In the genomic region with DNA sequence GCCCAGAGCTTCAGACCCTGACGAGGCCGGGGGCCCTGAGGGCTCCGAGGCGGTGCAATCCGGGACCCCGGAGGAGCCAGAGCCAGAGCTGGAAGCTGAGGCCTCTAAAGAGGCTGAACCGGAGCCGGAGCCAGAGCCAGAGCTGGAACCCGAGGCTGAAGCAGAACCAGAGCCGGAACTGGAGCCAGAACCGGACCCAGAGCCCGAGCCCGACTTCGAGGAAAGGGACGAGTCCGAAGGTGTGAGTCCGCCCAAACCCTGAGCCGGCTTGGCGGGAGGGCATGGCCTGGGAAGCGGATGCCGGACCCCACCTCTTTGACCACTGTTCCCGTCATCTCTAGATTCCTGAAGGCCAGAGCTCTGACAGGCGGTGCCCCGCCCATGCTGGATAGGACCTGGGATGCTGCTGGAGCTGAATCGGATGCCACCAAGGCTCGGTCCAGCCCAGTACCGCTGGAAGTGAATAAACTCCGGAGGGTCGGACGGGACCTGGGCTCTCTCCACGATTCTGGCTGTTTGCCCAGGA, we compare ENCODE assay signal across 6 cellular contexts.
DNase-seq lines count a peak whose midpoint lies in the region; ATAC-seq, FAIRE-seq and TF ChIP-seq lines count a peak whose summit lies in the region.

No MANE protein-coding gene starts in this region.

- no peaks in the 10 kb centered on the region for H4K20me1 ChIP-seq in MM.1S (ENCODE audit: insufficient read depth, low read length)

- H3K4me3 ChIP-seq in MM.1S (ENCODE audit: low read length): peak overlapping the region; percentile 68
- peak overlapping the region; percentile 63 to 76 for H3K4me3 ChIP-seq in duodenal mucosa (ENCODE audit: low read depth in 1 of 2, low read length in 2 of 2)
- H3K4me3 ChIP-seq in skeletal muscle cell (ENCODE audit: low read depth, low read length): peak overlapping the region; percentile 49

- H3K27ac ChIP-seq in MM.1S (ENCODE audit: low read length) (peak overlapping the region; percentile 68; the same call in 1 of the 2 replicates), duodenal mucosa (ENCODE audit: low read depth, low read length) (peak overlapping the region; percentile 71)

- ATAC-seq in GM18498 (IDR thresholded peaks at IDR 0.05; ENCODE audit: unreplicated experiment) (no peak), GM21447 (IDR thresholded peaks at IDR 0.05; ENCODE audit: unreplicated experiment) (no peak)

- H3K27me3 ChIP-seq in MM.1S (replicated peaks; ENCODE audit: insufficient read depth, low read length) (no peaks in the 10 kb centered on the region), duodenal mucosa (ENCODE audit: control insufficient read depth in 1 of 2, insufficient read depth in 2 of 2, low read length in 2 of 2) (peaks cover 0 to 3% of the 10 kb centered on the region in 2 donors)

- H3K4me1 ChIP-seq in MM.1S (ENCODE audit: low read length) (peaks cover 29% of the 10 kb centered on the region), duodenal mucosa (ENCODE audit: control insufficient read depth in 1 of 2, insufficient read depth in 2 of 2, low read length in 2 of 2) (peaks cover 33% of the 10 kb centered on the region in 2 donors)

- H3K36me3 ChIP-seq in MM.1S (replicated peaks; ENCODE audit: insufficient read depth, low read length): no peaks in the 10 kb centered on the region
- H3K36me3 ChIP-seq in duodenal mucosa (ENCODE audit: control insufficient read depth in 1 of 2, insufficient read depth in 2 of 2, low read length in 2 of 2): no peaks in the 10 kb centered on the region

- H3K9me3 ChIP-seq in MM.1S (replicated peaks; ENCODE audit: insufficient read depth, low read length) (no peaks in the 10 kb centered on the region), duodenal mucosa (ENCODE audit: control insufficient read depth in 1 of 2, low read length in 2 of 2) (no peaks in the 10 kb centered on the region)

- H3K4me2 ChIP-seq in MM.1S (ENCODE audit: low read depth, low read length): peak overlapping the region; percentile 97

- DNase-seq in MM.1S (no peak), skeletal muscle cell (ENCODE audit: low read depth) (no peak), GM19239 (ENCODE audit: insufficient read length, low spot score) (no peak)

- no peaks in the 10 kb centered on the region for H3K9me2 ChIP-seq in MM.1S (replicated peaks; ENCODE audit: insufficient read depth, low read length)

- H3K9ac ChIP-seq in MM.1S (ENCODE audit: low read length): peak overlapping the region; percentile 62; the same call in 1 of the 2 replicates
- peak overlapping the region; percentile 57 to 79 for H3K9ac ChIP-seq in duodenal mucosa (ENCODE audit: low read depth in 1 of 2, low read length in 2 of 2)

- no peak for TF ChIP-seq CTCF in MM.1S (IDR thresholded peaks at IDR 0.05; ENCODE audit: low read length)

- H3K79me2 ChIP-seq in MM.1S (ENCODE audit: low read length): peaks cover 9% of the 10 kb centered on the region

- peak overlapping the region; percentile 57; the same call in 1 of the 2 replicates for H2AFZ ChIP-seq in MM.1S (ENCODE audit: low read length)

- H3F3A ChIP-seq in MM.1S (ENCODE audit: insufficient read depth, low read length): peaks cover 48% of the 10 kb centered on the region

- FAIRE-seq in GM19239 (lab: Jason Lieb, UNC): no peak
